ENCODE assay signal across 1 cellular context in genomic region chr22:46240073-46240472, GRCh38.
TF ChIP-seq lines count a peak whose summit lies in the region.

No MANE protein-coding gene starts in this region.

TF ChIP-seq in HepG2, 621 proteins besides CTCF, POLR2A, EP300 and RAD21:
- TF ChIP-seq NR2F1 (CRISPR knock-in tag; IDR thresholded peaks at IDR 0.05), result no peak
- no peak for TF ChIP-seq ZNF652 (CRISPR knock-in tag; IDR thresholded peaks at IDR 0.05; ENCODE audit: borderline replicate concordance, low read depth)
- no peak for TF ChIP-seq ZNF609 (CRISPR knock-in tag; IDR thresholded peaks at IDR 0.05; ENCODE audit: borderline replicate concordance)
- no peak for TF ChIP-seq GTF3A (CRISPR knock-in tag; conservative IDR thresholded peaks at IDR 0.05)
- no peak for TF ChIP-seq NAIF1 (CRISPR knock-in tag; IDR thresholded peaks at IDR 0.05; ENCODE audit: borderline replicate concordance)
- no peak for TF ChIP-seq ZNF484 (CRISPR knock-in tag; IDR thresholded peaks at IDR 0.05; ENCODE audit: borderline replicate concordance, low read depth)
- TF ChIP-seq, protein P1, sequence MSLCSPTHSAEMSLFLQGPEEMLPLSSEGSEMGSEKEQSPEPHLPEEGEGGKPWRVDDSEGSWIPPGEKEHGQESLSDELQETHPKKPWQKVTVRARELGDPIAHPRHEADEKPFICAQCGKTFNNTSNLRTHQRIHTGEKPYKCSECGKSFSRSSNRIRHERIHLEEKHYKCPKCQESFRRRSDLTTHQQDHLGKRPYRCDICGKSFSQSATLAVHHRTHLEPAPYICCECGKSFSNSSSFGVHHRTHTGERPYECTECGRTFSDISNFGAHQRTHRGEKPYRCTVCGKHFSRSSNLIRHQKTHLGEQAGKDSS (CRISPR knock-in tag; IDR thresholded peaks at IDR 0.05; ENCODE audit: borderline replicate concordance, low read depth), result no peak
